In genomic region chr9:117521293-117521692, GRCh38 we compare ENCODE assay signal across 17 cellular contexts.
"Had no signal": no experiment of that assay in that cellular context is flagged by ENCODE, and none has a peak within 500 bp of the region (broad histone marks: within the 10 kb centered on the region; RNA-seq: fewer than 3 reads in every experiment).

No MANE protein-coding gene starts in this region.

- DNase-seq: effector CD8-positive, alpha-beta T cell; endodermal cell; foreskin fibroblast; gastrocnemius medialis; head of caudate nucleus; kidney; mesenchymal stem cell; midbrain; naive thymus-derived CD4-positive, alpha-beta T cell; right lobe of liver; small intestine; stimulated activated CD4-positive, alpha-beta T cell treated with anti-CD3 and anti-CD28 coated beads, Interleukin-15, amount 100 ng/mL, for 24 hours; stimulated activated CD4-positive, alpha-beta T cell treated with anti-CD3 and anti-CD28 coated beads, Interleukin-2, amount 100 ng/mL, for 48 hours; stimulated activated naive B cell treated with anti-CD40 and anti-IgM and Interleukin-4, amounts not matched to agents 10 μg/mL and 1 μg/mL and 100 μg/mL, for 72 hours; transverse colon; upper lobe of right lung; uterus had no signal
